In genomic region chr4:105191621-105192210, GRCh38 we compare ENCODE assay signal across 8 cellular contexts. TPM values are rescaled to one million over a fixed set of nuclear protein-coding genes. Genes with fewer than 3 reads are reported as not detected.
A peak's percentile ranks its signal among the peaks of the same experiment; 100 is the strongest.
DNase-seq lines count a peak whose midpoint lies in the region; ATAC-seq and TF ChIP-seq lines count a peak whose summit lies in the region.

No MANE protein-coding gene starts in this region.

- peak overlapping the region; percentile 46 for H3K4me2 ChIP-seq in GM23248 (ENCODE audit: unreplicated experiment)

- no peak overlapping the region for H3K9ac ChIP-seq in GM23248

- TF ChIP-seq POLR2A in GM18505 (IDR thresholded peaks at IDR 0.05; ENCODE audit: borderline replicate concordance, extremely low read depth, insufficient read depth, insufficient read length) = no peak
- TF ChIP-seq POLR2A in prostate gland (IDR thresholded peaks at IDR 0.05) = no peak

- no peak overlapping the region for H2AFZ ChIP-seq in GM23248

- ATAC-seq in GM18505 (IDR thresholded peaks at IDR 0.05; ENCODE audit: unreplicated experiment) = peak; percentile 49
- peak; percentile 29 for ATAC-seq in esophagus mucosa

- H3K4me1 Mint-ChIP-seq in type B pancreatic cell (ENCODE audit: unreplicated experiment) = peaks cover 25% of the 10 kb centered on the region

- H3K4me3 Mint-ChIP-seq in type B pancreatic cell = peak overlapping the region; percentile 28

- no peaks in the 10 kb centered on the region for H3K9me3 Mint-ChIP-seq in type B pancreatic cell

- intact Hi-C loops in prostate gland (cut with DNase I) = loop anchor here (5.0 kb wide), 1 partner anchor 44 kb away; the partner anchor contains the start of gene TET2

- H3K27me3 Mint-ChIP-seq in type B pancreatic cell = no peaks in the 10 kb centered on the region

- DNase-seq in GM23248 = peak; percentile 51
- peak; percentile 68 for DNase-seq in NCI-H187 treated with DMSO at 0.1 percent for 48 hours (lab: John Stamatoyannopoulos, UW)
- DNase-seq in type B pancreatic cell (ENCODE audit: extremely low spot score, unreplicated experiment) = no peak
- no peak for DNase-seq in activated CD8-positive, alpha-beta memory T cell treated with anti-CD3 and anti-CD28 coated beads, Interleukin-2, amount 50 U/mL, for 48 hours
- no peak for DNase-seq in NCI-H1930 (lab: John Stamatoyannopoulos, UW)
- DNase-seq in prostate gland (ENCODE audit: low spot score) = no peak

- in situ Hi-C loops in GM23248 (cut with MboI) = no loop called here

- H3K9me2 ChIP-seq in GM23248 (ENCODE audit: insufficient read depth) = no peaks in the 10 kb centered on the region

- H3K27ac ChIP-seq in GM23248 (peak overlapping the region; percentile 33; the same call in 1 of the 2 replicates), prostate gland (no peak overlapping the region)

- no peaks in the 10 kb centered on the region; the same call in 1 of the 2 replicates for H3K79me2 ChIP-seq in GM23248 (ENCODE audit: insufficient read depth)

- peaks cover 7% of the 10 kb centered on the region; the same call in 1 of the 2 replicates for H3F3A ChIP-seq in GM23248 (ENCODE audit: insufficient read depth)

- peaks cover 33% of the 10 kb centered on the region for H3K36me3 Mint-ChIP-seq in type B pancreatic cell

- H3K27me3 ChIP-seq in GM23248 (replicated peaks; ENCODE audit: insufficient read depth) (no peaks in the 10 kb centered on the region), prostate gland (replicated peaks; ENCODE audit: insufficient read depth) (no peaks in the 10 kb centered on the region)

- H3K27ac Mint-ChIP-seq in type B pancreatic cell = peak overlapping the region; percentile 34

- 60 to 63% methylated on average over 3 of the region's 3 CpGs for WGBS in GM23248 (ENCODE audit: low coverage in 1 of 2, low lambda C conversion rate in 2 of 2, missing lambda C conversion rate in 2 of 2), 2 experiments
- 37% methylated on average over 3 of the region's 3 CpGs for WGBS in prostate gland

- no peaks in the 10 kb centered on the region for H3K36me3 ChIP-seq in GM23248 (ENCODE audit: low read depth)
- no peaks in the 10 kb centered on the region for H3K36me3 ChIP-seq in prostate gland

- no peaks in the 10 kb centered on the region for H4K20me1 ChIP-seq in GM23248 (ENCODE audit: insufficient read depth)

- H3K4me3 ChIP-seq in GM23248 = no peak overlapping the region
- H3K4me3 ChIP-seq in prostate gland = no peak overlapping the region

- H3K9me3 ChIP-seq in GM23248 (ENCODE audit: low read depth) (no peaks in the 10 kb centered on the region), prostate gland (no peaks in the 10 kb centered on the region)

- TF ChIP-seq CTCF in type B pancreatic cell (conservative IDR thresholded peaks at IDR 0.05) = no peak
- TF ChIP-seq CTCF in prostate gland (IDR thresholded peaks at IDR 0.05) = no peak

- H3K4me1 ChIP-seq in GM23248 (ENCODE audit: insufficient read depth) (peaks cover 52% of the 10 kb centered on the region), prostate gland (replicated peaks) (no peaks in the 10 kb centered on the region)

RNA-seq across cellular contexts. Expression of gene TET2, which starts 45.0 kb away (rescaled TPM):
- total RNA-seq in GM23248 (2014; rRNA removed; shearing (Covaris generic)) = 5.6 and 7.6 TPM in 2 replicates
- 5.7 and 7.1 TPM in 2 replicates for polyA plus RNA-seq in GM23248 (2016; fragmentation: Nextera tagmentation; extraction: Ambion mirVana)
- total RNA-seq in esophagus mucosa (28.2 TPM), type B pancreatic cell (ENCODE audit: low replicate concordance) (32.1 and 34.8 TPM in 2 replicates), prostate gland (10 to 100 TPM; 19.8 to 20.6 TPM)

Comparison
In these comparisons a context has a peak if more than half of its experiments do, and no peak if none do; other contexts are left out.
1. DNase-seq: peak in GM23248 (single experiment) and NCI-H187 treated with DMSO at 0.1 percent for 48 hours (single experiment); none in type B pancreatic cell (single experiment), activated CD8-positive, alpha-beta memory T cell treated with anti-CD3 and anti-CD28 coated beads, Interleukin-2, amount 50 U/mL, for 48 hours (single experiment), NCI-H1930 (0 of 2) and prostate gland (single experiment).